9 cellular contexts compared by ENCODE assay signal in the genomic region with DNA sequence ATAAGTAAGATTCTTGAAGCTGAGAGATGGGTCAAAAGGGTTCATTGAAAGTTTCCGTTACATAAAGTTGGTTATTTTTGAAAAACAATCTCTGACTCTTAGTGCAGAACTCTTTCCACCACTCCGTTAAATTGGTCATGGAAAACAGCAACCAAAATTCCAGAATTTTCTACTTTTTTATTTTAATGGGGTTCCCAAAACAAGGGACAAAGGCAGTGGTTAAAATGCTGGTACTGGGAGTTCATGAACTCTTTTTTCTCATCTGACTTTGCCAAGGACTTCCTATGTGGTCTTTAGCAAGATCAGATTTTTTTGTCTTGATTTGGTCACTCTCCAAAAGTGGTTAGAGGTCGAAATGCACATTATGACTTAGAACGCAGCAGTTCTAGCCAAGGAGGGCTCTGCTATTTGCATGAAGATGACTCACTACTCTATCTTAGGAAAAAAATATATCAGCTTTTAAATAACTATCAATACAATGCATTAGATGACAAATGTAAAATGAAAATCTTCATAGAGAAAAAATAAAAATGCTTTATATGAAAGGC.
DNase-seq lines count a peak whose midpoint lies in the region; ATAC-seq and TF ChIP-seq lines count a peak whose summit lies in the region.
"Had no signal": no experiment of that assay in that cellular context is flagged by ENCODE, and none has a peak within 500 bp of the region (broad histone marks: within the 10 kb centered on the region; RNA-seq: fewer than 3 reads in every experiment).

No MANE protein-coding gene starts in this region.

- H3K9me3 Mint-ChIP-seq in stimulated activated naive B cell treated with anti-CD40 and anti-IgM and Interleukin-4, amounts not matched to agents 10 μg/mL and 1 μg/mL and 100 μg/mL, for 72 hours, result no peaks in the 10 kb centered on the region
- H3K9me3 Mint-ChIP-seq: T-helper 1 cell treated with Interleukin-12 subunit alpha and Interleukin-12 subunit beta and Interleukin-4 antibody, amounts not matched to agents 30 μg/mL and 1 μg/mL, for 36 hours had no signal

- H3K4me1 Mint-ChIP-seq in stimulated activated naive B cell treated with anti-CD40 and anti-IgM and Interleukin-4, amounts not matched to agents 10 μg/mL and 1 μg/mL and 100 μg/mL, for 72 hours, result peaks cover 0 to 4% of the 10 kb centered on the region in 2 donors

- H3K4me3 Mint-ChIP-seq in stimulated activated naive B cell treated with anti-CD40 and anti-IgM and Interleukin-4, amounts not matched to agents 10 μg/mL and 1 μg/mL and 100 μg/mL, for 72 hours, result no peak overlapping the region
- H3K4me3 Mint-ChIP-seq: T-helper 1 cell treated with Interleukin-12 subunit alpha and Interleukin-12 subunit beta and Interleukin-4 antibody, amounts not matched to agents 30 μg/mL and 1 μg/mL, for 36 hours had no signal

- no peak for TF ChIP-seq POLR2A in lower leg skin (IDR thresholded peaks at IDR 0.05)

- H3K27ac Mint-ChIP-seq in stimulated activated naive B cell treated with anti-CD40 and anti-IgM and Interleukin-4, amounts not matched to agents 10 μg/mL and 1 μg/mL and 100 μg/mL, for 72 hours, result no peak overlapping the region
- H3K27ac Mint-ChIP-seq: T-helper 1 cell treated with Interleukin-12 subunit alpha and Interleukin-12 subunit beta and Interleukin-4 antibody, amounts not matched to agents 30 μg/mL and 1 μg/mL, for 36 hours had no signal

- no peaks in the 10 kb centered on the region for H3K36me3 Mint-ChIP-seq in stimulated activated naive B cell treated with anti-CD40 and anti-IgM and Interleukin-4, amounts not matched to agents 10 μg/mL and 1 μg/mL and 100 μg/mL, for 72 hours

- WGBS in lower leg skin, 2 donors, result 36 to 37% methylated on average over 4 of the region's 4 CpGs

- in situ Hi-C loops in astrocyte of the spinal cord (cut with HindIII; ENCODE audit: low sequenced_read_pairs), result no loop called here

- peak; percentile 97 for DNase-seq in astrocyte of the spinal cord (ENCODE audit: low read depth, low spot score)
- no peak for DNase-seq in stimulated activated naive B cell treated with anti-CD40 and anti-IgM and Interleukin-4, amounts not matched to agents 10 μg/mL and 1 μg/mL and 100 μg/mL, for 72 hours
- no peak for DNase-seq in lower leg skin (ENCODE audit: low spot score in 2 of 2)
- DNase-seq in NCI-H2171 (lab: John Stamatoyannopoulos, UW), result no peak
- DNase-seq in stimulated activated CD4-positive, alpha-beta T cell treated with anti-CD3 and anti-CD28 coated beads, Interleukin-1b, Interleukin-23, amount 100 ng/mL, for 48 hours, result no peak

- ATAC-seq in GM19023 (IDR thresholded peaks at IDR 0.05; ENCODE audit: unreplicated experiment), result peak; percentile 58
- peak; percentile 59 for ATAC-seq in HG03045 (IDR thresholded peaks at IDR 0.05; ENCODE audit: unreplicated experiment)
- ATAC-seq in stimulated activated naive B cell treated with anti-CD40 and anti-IgM and Interleukin-4, amounts not matched to agents 10 μg/mL and 1 μg/mL and 100 μg/mL, for 72 hours (replicated peaks), result peak; percentile 39 to 61

- TF ChIP-seq CTCF in astrocyte of the spinal cord (IDR thresholded peaks at IDR 0.05; ENCODE audit: low read depth, low read length), result no peak
- no peak for TF ChIP-seq CTCF in lower leg skin (IDR thresholded peaks at IDR 0.05)

- no peak overlapping the region for H3K4me3 ChIP-seq in astrocyte of the spinal cord (ENCODE audit: low read depth, low read length)
- no peak overlapping the region for H3K4me3 ChIP-seq in lower leg skin (ENCODE audit: low read depth, poor library complexity, severe bottlenecking)
- H3K4me3 ChIP-seq: skin epidermis had no signal

- H3K27me3 Mint-ChIP-seq in stimulated activated naive B cell treated with anti-CD40 and anti-IgM and Interleukin-4, amounts not matched to agents 10 μg/mL and 1 μg/mL and 100 μg/mL, for 72 hours, result no peaks in the 10 kb centered on the region

- intact Hi-C loops in lower leg skin (cut with DNase I; ENCODE audit: low total_unique reads), result no loop called here
